14 cellular contexts compared by ENCODE assay signal in genomic region chr15:58707397-58707796, GRCh38.
"Had no signal": no experiment of that assay in that cellular context is flagged by ENCODE, and none has a peak within 500 bp of the region (broad histone marks: within the 10 kb centered on the region; RNA-seq: fewer than 3 reads in every experiment).

No MANE protein-coding gene starts in this region.

- H3K9me3 Mint-ChIP-seq: immature natural killer cell had no signal

- H3K27me3 Mint-ChIP-seq: activated CD4-positive, alpha-beta T cell treated with anti-CD3 and anti-CD28 coated beads, Interleukin-2, amount 10 ng/mL, durations not matched to agents 7 days and 5 days; activated naive CD8-positive, alpha-beta T cell treated with anti-CD3 and anti-CD28 coated beads, Interleukin-2, amount 10 ng/mL, durations not matched to agents 7 days and 5 days; brain had no signal

- H3K4me1 Mint-ChIP-seq: brain had no signal

- H3K4me3 Mint-ChIP-seq: activated CD4-positive, alpha-beta T cell treated with anti-CD3 and anti-CD28 coated beads, Interleukin-2, amount 10 ng/mL, durations not matched to agents 7 days and 5 days; activated naive CD8-positive, alpha-beta T cell treated with anti-CD3 and anti-CD28 coated beads, Interleukin-2, amount 10 ng/mL, durations not matched to agents 7 days and 5 days; brain; immature natural killer cell; T-helper 1 cell treated with Interleukin-12 subunit alpha and Interleukin-12 subunit beta and Interleukin-4 antibody, amounts not matched to agents 30 μg/mL and 1 μg/mL, for 36 hours had no signal

- H3K27ac Mint-ChIP-seq: activated CD4-positive, alpha-beta T cell treated with anti-CD3 and anti-CD28 coated beads, Interleukin-2, amount 10 ng/mL, durations not matched to agents 7 days and 5 days; activated naive CD8-positive, alpha-beta T cell treated with anti-CD3 and anti-CD28 coated beads, Interleukin-2, amount 10 ng/mL, durations not matched to agents 7 days and 5 days; brain; T-helper 1 cell treated with Interleukin-12 subunit alpha and Interleukin-12 subunit beta and Interleukin-4 antibody, amounts not matched to agents 30 μg/mL and 1 μg/mL, for 36 hours had no signal

- DNase-seq: activated CD4-positive, alpha-beta T cell treated with anti-CD3 and anti-CD28 coated beads, Interleukin-2, amount 10 ng/mL, durations not matched to agents 7 days and 5 days; activated effector memory CD4-positive, alpha-beta T cell treated with Interleukin-2 at 50 U/mL for 16 hours; activated naive CD8-positive, alpha-beta T cell treated with anti-CD3 and anti-CD28 coated beads, Interleukin-2, amount 10 ng/mL, durations not matched to agents 7 days and 5 days; anterior cingulate cortex; caudate nucleus; colonic mucosa; gastrocnemius medialis; immature natural killer cell; kidney glomerular epithelial cell; left ventricle myocardium inferior; right cardiac atrium; upper lobe of left lung had no signal

- ATAC-seq: gastrocnemius medialis, right cardiac atrium had no signal
